ENCODE assay signal across 14 cellular contexts in genomic region chrX:13837290-13837745, GRCh38. TPM values are rescaled to one million over a fixed set of nuclear protein-coding genes. Genes with fewer than 3 reads are reported as not detected.
A peak's percentile ranks its signal among the peaks of the same experiment; 100 is the strongest.
DNase-seq lines count a peak whose midpoint lies in the region; FAIRE-seq and TF ChIP-seq lines count a peak whose summit lies in the region.
"Had no signal": no experiment of that assay in that cellular context is flagged by ENCODE, and none has a peak within 500 bp of the region (broad histone marks: within the 10 kb centered on the region; RNA-seq: fewer than 3 reads in every experiment).

No MANE protein-coding gene starts in this region.

- peak overlapping the region; percentile 23 for H3K4me3 ChIP-seq in iPS-18a (ENCODE audit: low read length)

- H3K27me3 ChIP-seq in iPS-18a (ENCODE audit: control insufficient read depth, insufficient read depth, low read length), result no peaks in the 10 kb centered on the region

- H3K9me3 Mint-ChIP-seq in progenitor cell of endocrine pancreas (ENCODE audit: low read depth), result peaks cover 15% of the 10 kb centered on the region
- H3K9me3 Mint-ChIP-seq: immature natural killer cell had no signal

- H3K4me1 ChIP-seq in iPS-18a (ENCODE audit: control insufficient read depth, low read depth, low read length), result peaks cover 40% of the 10 kb centered on the region

- H3K36me3 Mint-ChIP-seq in progenitor cell of endocrine pancreas (ENCODE audit: insufficient read depth), result no peaks in the 10 kb centered on the region
- H3K36me3 Mint-ChIP-seq: activated CD8-positive, alpha-beta memory T cell treated with anti-CD3 and anti-CD28 coated beads, Interleukin-2, amount 10 ng/mL, durations not matched to agents 7 days and 5 days; activated naive CD4-positive, alpha-beta T cell treated with anti-CD3 and anti-CD28 coated beads, Interleukin-2, amount 50 U/mL, for 72 hours; immature natural killer cell had no signal

- peak overlapping the region; percentile 35 for H3K4me3 Mint-ChIP-seq in progenitor cell of endocrine pancreas (ENCODE audit: low read depth)
- H3K4me3 Mint-ChIP-seq: activated CD8-positive, alpha-beta memory T cell treated with anti-CD3 and anti-CD28 coated beads, Interleukin-2, amount 10 ng/mL, durations not matched to agents 7 days and 5 days; immature natural killer cell had no signal

- peak overlapping the region; percentile 26 for H3K9ac ChIP-seq in iPS-18a (ENCODE audit: low read length)

- peaks cover 28% of the 10 kb centered on the region for H3K4me1 Mint-ChIP-seq in progenitor cell of endocrine pancreas (ENCODE audit: low read depth)
- H3K4me1 Mint-ChIP-seq: activated CD8-positive, alpha-beta memory T cell treated with anti-CD3 and anti-CD28 coated beads, Interleukin-2, amount 10 ng/mL, durations not matched to agents 7 days and 5 days; immature natural killer cell had no signal

- peak overlapping the region; percentile 12 for H3K27ac ChIP-seq in iPS-18a (ENCODE audit: low read length)

- no peak for TF ChIP-seq CTCF in progenitor cell of endocrine pancreas (IDR thresholded peaks at IDR 0.05; ENCODE audit: unreplicated experiment)

- no peaks in the 10 kb centered on the region for H3K27me3 Mint-ChIP-seq in progenitor cell of endocrine pancreas
- H3K27me3 Mint-ChIP-seq: activated CD8-positive, alpha-beta memory T cell treated with anti-CD3 and anti-CD28 coated beads, Interleukin-2, amount 10 ng/mL, durations not matched to agents 7 days and 5 days had no signal

- no peak for DNase-seq in GM19239 (ENCODE audit: insufficient read length, low spot score)
- peak; percentile 60 for DNase-seq in astrocyte of the hippocampus (ENCODE audit: low read depth, low spot score)
- no peak for DNase-seq in progenitor cell of endocrine pancreas (ENCODE audit: low spot score, unreplicated experiment)
- no peak for DNase-seq in activated T-cell treated with anti-CD3 and anti-CD28 coated beads, Interleukin-2, amount 50 U/mL, for 48 hours
- DNase-seq in HPDE6-E6E7 (ENCODE audit: extremely low spot score), result no peak
- no peak for DNase-seq in NCI-H128 (lab: John Stamatoyannopoulos, UW; ENCODE audit: unreplicated experiment)
- DNase-seq in hepatic stellate cell (ENCODE audit: low spot score), result no peak
- DNase-seq: activated CD8-positive, alpha-beta memory T cell treated with anti-CD3 and anti-CD28 coated beads, Interleukin-2, amount 10 ng/mL, durations not matched to agents 7 days and 5 days; immature natural killer cell; NCI-H2081 treated with DMSO at 0.1 percent for 48 hours; right cardiac atrium; stimulated activated naive CD8-positive, alpha-beta T cell treated with anti-CD3 and anti-CD28 coated beads, Interleukin-15, Interleukin-2, amounts not matched to agents 100 U/mL and 50 U/mL, for 24 hours had no signal

- no peaks in the 10 kb centered on the region for H3K36me3 ChIP-seq in iPS-18a (ENCODE audit: control insufficient read depth, low read depth, low read length)

- no peaks in the 10 kb centered on the region for H3K9me3 ChIP-seq in iPS-18a (ENCODE audit: control insufficient read depth, low read depth, low read length)

- H3K27ac Mint-ChIP-seq in progenitor cell of endocrine pancreas, result peak overlapping the region; percentile 86
- H3K27ac Mint-ChIP-seq: activated CD8-positive, alpha-beta memory T cell treated with anti-CD3 and anti-CD28 coated beads, Interleukin-2, amount 10 ng/mL, durations not matched to agents 7 days and 5 days; activated naive CD4-positive, alpha-beta T cell treated with anti-CD3 and anti-CD28 coated beads, Interleukin-2, amount 50 U/mL, for 72 hours; immature natural killer cell had no signal

- peak; percentile 70 for FAIRE-seq in GM19239 (lab: Jason Lieb, UNC)

RNA-seq across cellular contexts. Expression of gene GPM6B, which starts 20.4 kb away (rescaled TPM):
- total RNA-seq in progenitor cell of endocrine pancreas, result 20.4 and 21.8 TPM in 2 replicates
- total RNA-seq: activated CD8-positive, alpha-beta memory T cell treated with anti-CD3 and anti-CD28 coated beads, Interleukin-2, amount 10 ng/mL, durations not matched to agents 7 days and 5 days; activated naive CD4-positive, alpha-beta T cell treated with anti-CD3 and anti-CD28 coated beads, Interleukin-2, amount 50 U/mL, for 72 hours had no signal
